ENCODE assay signal across 1 cellular context in the genomic region with DNA sequence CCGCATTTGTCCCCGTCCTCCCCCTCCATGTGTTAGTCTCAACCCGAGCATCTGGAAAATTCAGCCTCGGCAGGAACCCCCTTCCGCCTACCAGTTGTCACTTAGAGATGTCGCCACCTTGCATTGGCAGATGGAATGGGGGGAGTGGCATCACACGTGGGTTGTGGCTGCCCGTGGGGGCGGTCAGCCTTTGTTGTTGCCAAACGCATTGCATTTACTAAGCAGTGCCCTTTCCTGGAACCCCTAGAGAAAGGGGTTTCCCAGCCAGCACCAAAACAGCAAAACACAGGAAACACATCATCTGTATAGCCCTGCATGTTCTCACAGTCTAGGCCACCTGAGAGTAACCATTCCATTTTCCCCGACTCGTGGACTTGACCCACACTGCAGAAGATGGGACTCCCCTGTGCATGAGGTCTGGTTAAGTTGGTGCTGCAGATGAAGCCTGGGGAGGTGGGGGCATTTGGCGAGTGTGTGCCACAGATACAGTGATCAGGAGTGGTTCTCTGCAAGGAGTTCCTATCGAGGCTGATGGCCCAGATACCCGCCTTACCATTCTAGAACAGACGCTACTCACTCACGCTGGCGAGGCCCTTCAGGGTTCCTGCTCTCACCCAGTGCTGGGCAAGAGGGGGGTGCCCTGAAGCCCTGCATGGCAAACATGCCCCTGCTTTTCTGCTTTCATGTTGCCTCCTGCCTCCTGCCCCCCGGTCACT.
TF ChIP-seq lines count a peak whose summit lies in the region.

No MANE protein-coding gene starts in this region.

TF ChIP-seq in GM12878, 131 proteins besides CTCF, POLR2A, EP300 and RAD21 (continued from another document and continues in another):
- no peak for TF ChIP-seq ZZZ3 (IDR thresholded peaks at IDR 0.05; ENCODE audit: control insufficient read depth, insufficient read length, low read depth)
- no peak for TF ChIP-seq PML (IDR thresholded peaks at IDR 0.05; ENCODE audit: low read length)
- TF ChIP-seq SPI1 (IDR thresholded peaks at IDR 0.05; ENCODE audit: borderline replicate concordance, insufficient read depth, low read depth, low read length), result no peak
- TF ChIP-seq ZNF274 (IDR thresholded peaks at IDR 0.05; ENCODE audit: insufficient read depth, insufficient read length), result no peak
- peak; percentile 35; the same call in 1 of the 2 replicates for TF ChIP-seq PAX5 (IDR thresholded peaks at IDR 0.05; ENCODE audit: borderline replicate concordance, low read depth, low read length)
- TF ChIP-seq, protein P1, sequence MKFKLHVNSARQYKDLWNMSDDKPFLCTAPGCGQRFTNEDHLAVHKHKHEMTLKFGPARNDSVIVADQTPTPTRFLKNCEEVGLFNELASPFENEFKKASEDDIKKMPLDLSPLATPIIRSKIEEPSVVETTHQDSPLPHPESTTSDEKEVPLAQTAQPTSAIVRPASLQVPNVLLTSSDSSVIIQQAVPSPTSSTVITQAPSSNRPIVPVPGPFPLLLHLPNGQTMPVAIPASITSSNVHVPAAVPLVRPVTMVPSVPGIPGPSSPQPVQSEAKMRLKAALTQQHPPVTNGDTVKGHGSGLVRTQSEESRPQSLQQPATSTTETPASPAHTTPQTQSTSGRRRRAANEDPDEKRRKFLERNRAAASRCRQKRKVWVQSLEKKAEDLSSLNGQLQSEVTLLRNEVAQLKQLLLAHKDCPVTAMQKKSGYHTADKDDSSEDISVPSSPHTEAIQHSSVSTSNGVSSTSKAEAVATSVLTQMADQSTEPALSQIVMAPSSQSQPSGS (IDR thresholded peaks at IDR 0.05; ENCODE audit: low read length), result 0 out of 2 replicates have a peak, but pooled peaks have one; percentile 23
- peak; percentile 53 for TF ChIP-seq NR2F1 (conservative IDR thresholded peaks at IDR 0.05)
- TF ChIP-seq RFX5 (IDR thresholded peaks at IDR 0.05; ENCODE audit: low read depth, low read length), result no peak
- no peak for TF ChIP-seq MYB (IDR thresholded peaks at IDR 0.05; ENCODE audit: borderline replicate concordance, low read depth, low read length)
- no peak for TF ChIP-seq BCL3 (IDR thresholded peaks at IDR 0.05; ENCODE audit: borderline replicate concordance, insufficient read depth, low read depth, low read length, poor library complexity, severe bottlenecking)
- TF ChIP-seq TARDBP (IDR thresholded peaks at IDR 0.05; ENCODE audit: borderline replicate concordance), result no peak
- TF ChIP-seq ESRRA (IDR thresholded peaks at IDR 0.05; ENCODE audit: low read length), result no peak
- TF ChIP-seq RUNX3 (IDR thresholded peaks at IDR 0.05; ENCODE audit: low read length), result peak; percentile 51; the same call in 1 of the 2 replicates
- peak; percentile 52 for TF ChIP-seq PBX3 (IDR thresholded peaks at IDR 0.05; ENCODE audit: insufficient replicate concordance, low read depth, low read length)
- no peak for TF ChIP-seq RCOR1 (conservative IDR thresholded peaks at IDR 0.05; ENCODE audit: low read depth, low read length)
- no peak for TF ChIP-seq SREBF1 (IDR thresholded peaks at IDR 0.05; ENCODE audit: low read length)
- peak; percentile 47; the same call in 1 of the 2 replicates for TF ChIP-seq GATAD2B (conservative IDR thresholded peaks at IDR 0.05; ENCODE audit: low read depth)
- TF ChIP-seq, protein P2, sequence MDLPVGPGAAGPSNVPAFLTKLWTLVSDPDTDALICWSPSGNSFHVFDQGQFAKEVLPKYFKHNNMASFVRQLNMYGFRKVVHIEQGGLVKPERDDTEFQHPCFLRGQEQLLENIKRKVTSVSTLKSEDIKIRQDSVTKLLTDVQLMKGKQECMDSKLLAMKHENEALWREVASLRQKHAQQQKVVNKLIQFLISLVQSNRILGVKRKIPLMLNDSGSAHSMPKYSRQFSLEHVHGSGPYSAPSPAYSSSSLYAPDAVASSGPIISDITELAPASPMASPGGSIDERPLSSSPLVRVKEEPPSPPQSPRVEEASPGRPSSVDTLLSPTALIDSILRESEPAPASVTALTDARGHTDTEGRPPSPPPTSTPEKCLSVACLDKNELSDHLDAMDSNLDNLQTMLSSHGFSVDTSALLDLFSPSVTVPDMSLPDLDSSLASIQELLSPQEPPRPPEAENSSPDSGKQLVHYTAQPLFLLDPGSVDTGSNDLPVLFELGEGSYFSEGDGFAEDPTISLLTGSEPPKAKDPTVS (IDR thresholded peaks at IDR 0.05; ENCODE audit: low read depth, low read length), result no peak
- TF ChIP-seq TCF12 (IDR thresholded peaks at IDR 0.05; ENCODE audit: low read depth, low read length), result 0 out of 2 replicates have a peak, but pooled peaks have one; percentile 5
- no peak for TF ChIP-seq SMAD1 (IDR thresholded peaks at IDR 0.05; ENCODE audit: low read depth, partially characterized antibody)
- no peak for TF ChIP-seq ZNF217 (IDR thresholded peaks at IDR 0.05)
- peak; percentile 87 for TF ChIP-seq RELB (IDR thresholded peaks at IDR 0.05; ENCODE audit: low read depth)
- no peak for TF ChIP-seq POLR2AphosphoS2 (IDR thresholded peaks at IDR 0.05; ENCODE audit: low read depth, low read length)
- TF ChIP-seq TAF1 (IDR thresholded peaks at IDR 0.05; ENCODE audit: borderline replicate concordance, low read depth, low read length), result no peak
- no peak for TF ChIP-seq ETV6 (conservative IDR thresholded peaks at IDR 0.05 in 1 of 2, IDR thresholded peaks at IDR 0.05 in 1 of 2; ENCODE audit: borderline replicate concordance in 1 of 2, low read depth in 1 of 2)
- TF ChIP-seq, protein P3, sequence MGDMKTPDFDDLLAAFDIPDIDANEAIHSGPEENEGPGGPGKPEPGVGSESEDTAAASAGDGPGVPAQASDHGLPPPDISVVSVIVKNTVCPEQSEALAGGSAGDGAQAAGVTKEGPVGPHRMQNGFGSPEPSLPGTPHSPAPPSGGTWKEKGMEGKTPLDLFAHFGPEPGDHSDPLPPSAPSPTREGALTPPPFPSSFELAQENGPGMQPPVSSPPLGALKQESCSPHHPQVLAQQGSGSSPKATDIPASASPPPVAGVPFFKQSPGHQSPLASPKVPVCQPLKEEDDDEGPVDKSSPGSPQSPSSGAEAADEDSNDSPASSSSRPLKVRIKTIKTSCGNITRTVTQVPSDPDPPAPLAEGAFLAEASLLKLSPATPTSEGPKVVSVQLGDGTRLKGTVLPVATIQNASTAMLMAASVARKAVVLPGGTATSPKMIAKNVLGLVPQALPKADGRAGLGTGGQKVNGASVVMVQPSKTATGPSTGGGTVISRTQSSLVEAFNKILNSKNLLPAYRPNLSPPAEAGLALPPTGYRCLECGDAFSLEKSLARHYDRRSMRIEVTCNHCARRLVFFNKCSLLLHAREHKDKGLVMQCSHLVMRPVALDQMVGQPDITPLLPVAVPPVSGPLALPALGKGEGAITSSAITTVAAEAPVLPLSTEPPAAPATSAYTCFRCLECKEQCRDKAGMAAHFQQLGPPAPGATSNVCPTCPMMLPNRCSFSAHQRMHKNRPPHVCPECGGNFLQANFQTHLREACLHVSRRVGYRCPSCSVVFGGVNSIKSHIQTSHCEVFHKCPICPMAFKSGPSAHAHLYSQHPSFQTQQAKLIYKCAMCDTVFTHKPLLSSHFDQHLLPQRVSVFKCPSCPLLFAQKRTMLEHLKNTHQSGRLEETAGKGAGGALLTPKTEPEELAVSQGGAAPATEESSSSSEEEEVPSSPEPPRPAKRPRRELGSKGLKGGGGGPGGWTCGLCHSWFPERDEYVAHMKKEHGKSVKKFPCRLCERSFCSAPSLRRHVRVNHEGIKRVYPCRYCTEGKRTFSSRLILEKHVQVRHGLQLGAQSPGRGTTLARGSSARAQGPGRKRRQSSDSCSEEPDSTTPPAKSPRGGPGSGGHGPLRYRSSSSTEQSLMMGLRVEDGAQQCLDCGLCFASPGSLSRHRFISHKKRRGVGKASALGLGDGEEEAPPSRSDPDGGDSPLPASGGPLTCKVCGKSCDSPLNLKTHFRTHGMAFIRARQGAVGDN (IDR thresholded peaks at IDR 0.05), result peak; percentile 87
- TF ChIP-seq ZSCAN29 (IDR thresholded peaks at IDR 0.05), result no peak
- peak; percentile 70 to 84 for TF ChIP-seq BHLHE40 (IDR thresholded peaks at IDR 0.05; ENCODE audit: borderline replicate concordance in 1 of 2, low read depth in 2 of 2, low read length in 1 of 2)
- no peak for TF ChIP-seq ZNF24 (IDR thresholded peaks at IDR 0.05)
- no peak for TF ChIP-seq CBFB (IDR thresholded peaks at IDR 0.05; ENCODE audit: low read depth)
- TF ChIP-seq, protein P4, sequence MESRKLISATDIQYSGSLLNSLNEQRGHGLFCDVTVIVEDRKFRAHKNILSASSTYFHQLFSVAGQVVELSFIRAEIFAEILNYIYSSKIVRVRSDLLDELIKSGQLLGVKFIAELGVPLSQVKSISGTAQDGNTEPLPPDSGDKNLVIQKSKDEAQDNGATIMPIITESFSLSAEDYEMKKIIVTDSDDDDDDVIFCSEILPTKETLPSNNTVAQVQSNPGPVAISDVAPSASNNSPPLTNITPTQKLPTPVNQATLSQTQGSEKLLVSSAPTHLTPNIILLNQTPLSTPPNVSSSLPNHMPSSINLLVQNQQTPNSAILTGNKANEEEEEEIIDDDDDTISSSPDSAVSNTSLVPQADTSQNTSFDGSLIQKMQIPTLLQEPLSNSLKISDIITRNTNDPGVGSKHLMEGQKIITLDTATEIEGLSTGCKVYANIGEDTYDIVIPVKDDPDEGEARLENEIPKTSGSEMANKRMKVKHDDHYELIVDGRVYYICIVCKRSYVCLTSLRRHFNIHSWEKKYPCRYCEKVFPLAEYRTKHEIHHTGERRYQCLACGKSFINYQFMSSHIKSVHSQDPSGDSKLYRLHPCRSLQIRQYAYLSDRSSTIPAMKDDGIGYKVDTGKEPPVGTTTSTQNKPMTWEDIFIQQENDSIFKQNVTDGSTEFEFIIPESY (IDR thresholded peaks at IDR 0.05), result no peak
- no peak for TF ChIP-seq HDGF (IDR thresholded peaks at IDR 0.05)
- peak; percentile 57 to 60 for TF ChIP-seq IKZF2 (IDR thresholded peaks at IDR 0.05)
- peak; percentile 63; the same call in 1 of the 2 replicates for TF ChIP-seq CHD2 (IDR thresholded peaks at IDR 0.05; ENCODE audit: borderline replicate concordance, low read depth, low read length)
- no peak for TF ChIP-seq SMAD5 (IDR thresholded peaks at IDR 0.05; ENCODE audit: low read depth)
- no peak for TF ChIP-seq PAX8 (IDR thresholded peaks at IDR 0.05)
- TF ChIP-seq SMC3 (IDR thresholded peaks at IDR 0.05; ENCODE audit: borderline replicate concordance, low read length), result no peak
- TF ChIP-seq, protein P5, sequence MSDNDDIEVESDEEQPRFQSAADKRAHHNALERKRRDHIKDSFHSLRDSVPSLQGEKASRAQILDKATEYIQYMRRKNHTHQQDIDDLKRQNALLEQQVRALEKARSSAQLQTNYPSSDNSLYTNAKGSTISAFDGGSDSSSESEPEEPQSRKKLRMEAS (IDR thresholded peaks at IDR 0.05; ENCODE audit: low read depth, low read length), result 0 out of 2 replicates have a peak, but pooled peaks have one; percentile 55
- TF ChIP-seq FOXK2 (IDR thresholded peaks at IDR 0.05), result peak; percentile 81
- peak; percentile 66 for TF ChIP-seq IKZF1 (conservative IDR thresholded peaks at IDR 0.05)
- TF ChIP-seq NBN (IDR thresholded peaks at IDR 0.05), result peak; percentile 46; the same call in 1 of the 2 replicates
- no peak for TF ChIP-seq CHD4 (IDR thresholded peaks at IDR 0.05)
- TF ChIP-seq YBX1 (IDR thresholded peaks at IDR 0.05), result no peak
- TF ChIP-seq REST (IDR thresholded peaks at IDR 0.05; ENCODE audit: low read depth, low read length), result no peak
- no peak for TF ChIP-seq STAT3 (IDR thresholded peaks at IDR 0.05; ENCODE audit: low read depth, low read length)
- no peak for TF ChIP-seq EED (IDR thresholded peaks at IDR 0.05; ENCODE audit: low read depth)
